11 cellular contexts compared by ENCODE assay signal in genomic region chr14:23566112-23566781, GRCh38. TPM values are rescaled to one million over a fixed set of nuclear protein-coding genes. Genes with fewer than 3 reads are reported as not detected.
DNase-seq lines count a peak whose midpoint lies in the region; ATAC-seq and TF ChIP-seq lines count a peak whose summit lies in the region.
"Had no signal": no experiment of that assay in that cellular context is flagged by ENCODE, and none has a peak within 500 bp of the region (broad histone marks: within the 10 kb centered on the region; RNA-seq: fewer than 3 reads in every experiment).

No MANE protein-coding gene starts in this region.

- H3K4me1 Mint-ChIP-seq in CD8-positive, alpha-beta T cell (ENCODE audit: low read depth): peaks cover 45% of the 10 kb centered on the region
- H3K4me1 Mint-ChIP-seq in dendritic cell treated with granulocyte-macrophage colony-stimulating factor and Interleukin-4, amounts not matched to agents 40 ng/mL and 50 ng/mL, for 4 days (ENCODE audit: low read depth): peaks cover 89% of the 10 kb centered on the region
- H3K4me1 Mint-ChIP-seq in neural progenitor cell: peaks cover 34% of the 10 kb centered on the region

- H3F3A ChIP-seq in neural progenitor cell (ENCODE audit: low read depth): peaks cover 32% of the 10 kb centered on the region

- H3K9me3 Mint-ChIP-seq in CD8-positive, alpha-beta T cell: no peaks in the 10 kb centered on the region
- H3K9me3 Mint-ChIP-seq in dendritic cell treated with granulocyte-macrophage colony-stimulating factor and Interleukin-4, amounts not matched to agents 40 ng/mL and 50 ng/mL, for 4 days: no peaks in the 10 kb centered on the region
- H3K9me3 Mint-ChIP-seq in neural progenitor cell: no peaks in the 10 kb centered on the region

- H3K79me2 ChIP-seq in neural progenitor cell (ENCODE audit: low read depth): peaks cover 10% of the 10 kb centered on the region

- peak overlapping the region; percentile 97 for H3K4me3 ChIP-seq in CD8-positive, alpha-beta T cell (ENCODE audit: low read depth, low read length)
- peak overlapping the region; percentile 78 for H3K4me3 ChIP-seq in NB4 (ENCODE audit: low read depth, low read length)
- H3K4me3 ChIP-seq in neural progenitor cell: peak overlapping the region; percentile 73
- no peak overlapping the region for H3K4me3 ChIP-seq in brain microvascular endothelial cell (ENCODE audit: low read depth, low read length)
- no peak overlapping the region for H3K4me3 ChIP-seq in lower leg skin (ENCODE audit: low read depth, poor library complexity, severe bottlenecking)

- TF ChIP-seq POLR2A in NB4 (IDR thresholded peaks at IDR 0.05; ENCODE audit: extremely low read depth, insufficient read length): no peak
- TF ChIP-seq POLR2A in lower leg skin (IDR thresholded peaks at IDR 0.05): no peak

- peaks cover 8% of the 10 kb centered on the region for H4K20me1 ChIP-seq in neural progenitor cell (ENCODE audit: low read depth)

- H3K36me3 Mint-ChIP-seq in CD8-positive, alpha-beta T cell: peaks cover 51% of the 10 kb centered on the region
- peaks cover 61% of the 10 kb centered on the region for H3K36me3 Mint-ChIP-seq in dendritic cell treated with granulocyte-macrophage colony-stimulating factor and Interleukin-4, amounts not matched to agents 40 ng/mL and 50 ng/mL, for 4 days (ENCODE audit: low read depth)
- no peaks in the 10 kb centered on the region for H3K36me3 Mint-ChIP-seq in neural progenitor cell

- H3K9me3 ChIP-seq in CD8-positive, alpha-beta T cell (ENCODE audit: low read length): no peaks in the 10 kb centered on the region
- H3K9me3 ChIP-seq in neural progenitor cell (ENCODE audit: low read depth): no peaks in the 10 kb centered on the region

- peak overlapping the region; percentile 86 for H3K4me2 ChIP-seq in neural progenitor cell

- H3K27me3 ChIP-seq in CD8-positive, alpha-beta T cell (ENCODE audit: insufficient read depth, low read length): no peaks in the 10 kb centered on the region
- H3K27me3 ChIP-seq in neural progenitor cell (no peaks in the 10 kb centered on the region), brain microvascular endothelial cell (replicated peaks) (no peaks in the 10 kb centered on the region)

- H3K4me1 ChIP-seq in CD8-positive, alpha-beta T cell (ENCODE audit: insufficient read depth, low read length): peaks cover 20% of the 10 kb centered on the region
- peaks cover 29% of the 10 kb centered on the region for H3K4me1 ChIP-seq in neural progenitor cell

- H3K36me3 ChIP-seq in CD8-positive, alpha-beta T cell (ENCODE audit: insufficient read depth, low read length): peaks cover 22% of the 10 kb centered on the region
- H3K36me3 ChIP-seq in neural progenitor cell (no peaks in the 10 kb centered on the region), brain microvascular endothelial cell (replicated peaks) (no peaks in the 10 kb centered on the region)

- in situ Hi-C loops in brain microvascular endothelial cell (cut with HindIII; ENCODE audit: low pct_ligation_motif_present, low sequenced_read_pairs): no loop called here

- H3K4me3 Mint-ChIP-seq in CD8-positive, alpha-beta T cell: peak overlapping the region; percentile 99
- peak overlapping the region; percentile 97 for H3K4me3 Mint-ChIP-seq in dendritic cell treated with granulocyte-macrophage colony-stimulating factor and Interleukin-4, amounts not matched to agents 40 ng/mL and 50 ng/mL, for 4 days
- H3K4me3 Mint-ChIP-seq in neural progenitor cell: peak overlapping the region; percentile 90

- no peak for TF ChIP-seq CTCF in CD8-positive, alpha-beta T cell (IDR thresholded peaks at IDR 0.05)
- TF ChIP-seq CTCF in NB4 (IDR thresholded peaks at IDR 0.05; ENCODE audit: low read depth, low read length) (no peak), neural progenitor cell (IDR thresholded peaks at IDR 0.05) (no peak), brain microvascular endothelial cell (IDR thresholded peaks at IDR 0.05; ENCODE audit: low read depth, low read length, missing control alignments) (no peak), lower leg skin (IDR thresholded peaks at IDR 0.05) (no peak)

- CTCF ChIA-PET in CD8-positive, alpha-beta T cell (lab: Charles Lee): interaction anchor here (0.8 to 12.9 kb wide), 4 partner anchors 23 to 95 kb away, joined by 3 to 279 read pairs (median 3); no protein-coding TSS in a partner anchor

- WGBS in lower leg skin, 2 donors: 85 to 86% methylated on average over 10 of the region's 10 CpGs

- DNase-seq in CD8-positive, alpha-beta T cell: no peak
- DNase-seq in NB4 (ENCODE audit: low read depth) (no peak), neural progenitor cell (ENCODE audit: low spot score) (no peak), brain microvascular endothelial cell (no peak), lower leg skin (ENCODE audit: low spot score in 2 of 2) (no peak), cardiac septum (ENCODE audit: low spot score) (no peak)
- DNase-seq: NCI-H1417; occipital lobe; stimulated activated naive CD4-positive, alpha-beta T cell treated with Interleukin-2 at 50 U/mL for 16 hours had no signal

- POLR2A ChIA-PET in CD8-positive, alpha-beta T cell (lab: Charles Lee): interaction anchor here (0.6 to 1.7 kb wide), 3 partner anchors 11 to 36 kb away, joined by 3 to 6 read pairs (median 3); partner anchors contain the start of gene THTPA

- no peaks in the 10 kb centered on the region for H3K27me3 Mint-ChIP-seq in CD8-positive, alpha-beta T cell (ENCODE audit: low read depth)
- no peaks in the 10 kb centered on the region for H3K27me3 Mint-ChIP-seq in dendritic cell treated with granulocyte-macrophage colony-stimulating factor and Interleukin-4, amounts not matched to agents 40 ng/mL and 50 ng/mL, for 4 days
- peaks cover 14% of the 10 kb centered on the region for H3K27me3 Mint-ChIP-seq in neural progenitor cell (ENCODE audit: insufficient read depth, low read depth)

- H2AFZ ChIP-seq in neural progenitor cell (replicated peaks): no peak overlapping the region

- no peak for ATAC-seq in CD8-positive, alpha-beta T cell
- ATAC-seq in GM21390 (IDR thresholded peaks at IDR 0.05; ENCODE audit: unreplicated experiment): no peak

- H3K27ac Mint-ChIP-seq in CD8-positive, alpha-beta T cell: peak overlapping the region; percentile 97
- H3K27ac Mint-ChIP-seq in dendritic cell treated with granulocyte-macrophage colony-stimulating factor and Interleukin-4, amounts not matched to agents 40 ng/mL and 50 ng/mL, for 4 days: peak overlapping the region; percentile 92
- no peak overlapping the region for H3K27ac Mint-ChIP-seq in neural progenitor cell

- H3K9ac ChIP-seq in neural progenitor cell: no peak overlapping the region

- H3K27ac ChIP-seq in CD8-positive, alpha-beta T cell (ENCODE audit: low read depth, low read length): peak overlapping the region; percentile 86
- H3K27ac ChIP-seq in neural progenitor cell (no peak overlapping the region), brain microvascular endothelial cell (no peak overlapping the region)

- intact Hi-C loops in CD8-positive, alpha-beta T cell (cut with DNase I, micrococcal nuclease): loop anchor here (2.0 to 10.0 kb wide), 3 partner anchors 15 to 549 kb away; partner anchors contain the start of genes DCAF11 (in 1 of the 2), NRL (in 1 of the 2) and ZFHX2 (in 1 of the 2)
- intact Hi-C loops in dendritic cell treated with granulocyte-macrophage colony-stimulating factor and Interleukin-4, amounts not matched to agents 40 ng/mL and 50 ng/mL, for 4 days (cut with micrococcal nuclease): loop anchor here (5.0 kb wide), 1 partner anchor 244 kb away; the partner anchor contains the start of gene PABPN1
- intact Hi-C loops in lower leg skin (cut with DNase I; ENCODE audit: low total_unique reads): no loop called here
- intact Hi-C loops in cardiac septum (cut with DNase I): no loop called here

RNA-seq across cellular contexts. Expression of gene AP1G2, which starts 1.3 kb away (rescaled TPM):
- total RNA-seq in CD8-positive, alpha-beta T cell: 100 to 1,000 TPM; 153 to 160 TPM
- total RNA-seq in neural progenitor cell (ENCODE audit: low replicate concordance) (65.4 and 126 TPM in 2 replicates), lower leg skin (100 to 1,000 TPM; 113 to 206 (median 141) TPM), cardiac septum (12.8 TPM)

RNA-seq across cellular contexts. Expression of gene THTPA, which starts 10.2 kb away (rescaled TPM):
- 10 to 100 TPM; 10.7 to 12.4 TPM for total RNA-seq in CD8-positive, alpha-beta T cell
- total RNA-seq in neural progenitor cell (ENCODE audit: low replicate concordance) (7.7 and 17.0 TPM in 2 replicates), lower leg skin (10 to 100 TPM in 3 of 4 donors, 1 to 10 TPM in 1; 2.8 to 10.9 (median 10.7) TPM), cardiac septum (17.5 TPM)

RNA-seq across cellular contexts. Expression of gene JPH4, which starts 12.3 kb away (rescaled TPM):
- not detected for total RNA-seq in CD8-positive, alpha-beta T cell
- total RNA-seq in neural progenitor cell (ENCODE audit: low replicate concordance) (3.2 and 13.5 TPM in 2 replicates), lower leg skin (1 to 10 TPM in 3 of 4 donors, under 1 TPM in 1; 0.34 to 3.6 (median 1.4) TPM), cardiac septum (0.19 TPM)

RNA-seq across cellular contexts. Expression of gene ZFHX2, which starts 14.7 kb away (rescaled TPM):
- total RNA-seq in CD8-positive, alpha-beta T cell: under 1 TPM; 0.24 to 0.25 TPM
- total RNA-seq in neural progenitor cell (ENCODE audit: low replicate concordance): 0.90 and 2.2 TPM in 2 replicates
- under 1 TPM; 0.19 to 0.49 (median 0.27) TPM for total RNA-seq in lower leg skin
- total RNA-seq in cardiac septum: 1.3 TPM

Comparison
In these comparisons a context has a peak if more than half of its experiments do, and no peak if none do; other contexts are left out.
1. H3K4me3 ChIP-seq: peak in CD8-positive, alpha-beta T cell (single experiment), NB4 (single experiment) and neural progenitor cell (single experiment); none in brain microvascular endothelial cell (single experiment) and lower leg skin (single experiment).
2. intact Hi-C loops: an anchor here in CD8-positive, alpha-beta T cell (2.0 to 10.0 kb wide) and dendritic cell treated with granulocyte-macrophage colony-stimulating factor and Interleukin-4, amounts not matched to agents 40 ng/mL and 50 ng/mL, for 4 days (5.0 kb wide); none called in lower leg skin and cardiac septum.
3. Peak in every context shown above with its lines, with median percentiles within 50 percentile points of each other: H3K4me3 Mint-ChIP-seq.